Comparison of ENCODE assay signal across 16 cellular contexts in genomic region chr7:77571791-77572190, GRCh38. TPM values are rescaled to one million over a fixed set of nuclear protein-coding genes. Genes with fewer than 3 reads are reported as not detected.
DNase-seq lines count a peak whose midpoint lies in the region; ATAC-seq and TF ChIP-seq lines count a peak whose summit lies in the region.
"Had no signal": no experiment of that assay in that cellular context is flagged by ENCODE, and none has a peak within 500 bp of the region (broad histone marks: within the 10 kb centered on the region; RNA-seq: fewer than 3 reads in every experiment).

No MANE protein-coding gene starts in this region.

- H3K27ac Mint-ChIP-seq in GM23338: no peak overlapping the region
- H3K27ac Mint-ChIP-seq in endodermal cell: peak overlapping the region; percentile 6

- no peak overlapping the region for H2AFZ ChIP-seq in GM23338

- H3K4me1 Mint-ChIP-seq in GM23338 (peaks cover 16% of the 10 kb centered on the region), endodermal cell (peaks cover 5% of the 10 kb centered on the region)

- H3K36me3 Mint-ChIP-seq in GM23338 (ENCODE audit: low read depth) (peaks cover 44% of the 10 kb centered on the region; the same call in 2 of the 3 replicates), endodermal cell (ENCODE audit: low read depth) (peaks cover 60% of the 10 kb centered on the region)

- WGBS in endodermal cell (ENCODE audit: insufficient coverage in 1 of 2, insufficient read length in 1 of 2), 2 experiments: 98 to 100% methylated on average over 4 to 6 of the region's 6 CpGs

- no peak overlapping the region for H3K9ac ChIP-seq in endodermal cell (ENCODE audit: extremely low read depth, low read length, poor library complexity, severe bottlenecking)

- intact Hi-C loops in head of caudate nucleus (cut with DNase I): no loop called here

- H3K27me3 ChIP-seq in GM23338 (ENCODE audit: insufficient read depth) (no peaks in the 10 kb centered on the region), endodermal cell (ENCODE audit: control insufficient read depth, insufficient read depth, low read length, poor library complexity, severe bottlenecking) (no peaks in the 10 kb centered on the region)

- H3K4me3 ChIP-seq in GM23338: no peak overlapping the region
- no peak overlapping the region for H3K4me3 ChIP-seq in endodermal cell (ENCODE audit: low read length)
- H3K4me3 ChIP-seq: HAP-1 had no signal

- H3K27ac ChIP-seq in GM23338 (ENCODE audit: low read depth) (0 out of 2 replicates have a peak overlapping the region, but pooled peaks have one; percentile 11), endodermal cell (ENCODE audit: low read depth, low read length) (no peak overlapping the region)

- H3K79me2 ChIP-seq in GM23338 (replicated peaks; ENCODE audit: insufficient read depth): peaks cover 99% of the 10 kb centered on the region

- H3K4me3 Mint-ChIP-seq in GM23338: no peak overlapping the region
- H3K4me3 Mint-ChIP-seq in endodermal cell: no peak overlapping the region

- ATAC-seq in GM23338 (no peak), HG02852 (IDR thresholded peaks at IDR 0.05; ENCODE audit: unreplicated experiment) (no peak)
- ATAC-seq: Panc1 had no signal

- H3K36me3 ChIP-seq in GM23338 (ENCODE audit: insufficient read depth) (peaks cover 24% of the 10 kb centered on the region), endodermal cell (ENCODE audit: control insufficient read depth, insufficient read depth, low read length) (peaks cover 75% of the 10 kb centered on the region)

- H3K4me1 ChIP-seq in GM23338 (ENCODE audit: insufficient read depth) (peaks cover 24% of the 10 kb centered on the region), endodermal cell (ENCODE audit: control insufficient read depth, insufficient read depth, low read length) (no peaks in the 10 kb centered on the region)

- TF ChIP-seq CTCF in GM23338 (conservative IDR thresholded peaks at IDR 0.05; ENCODE audit: low read depth in 2 of 2) (no peak), endodermal cell (conservative IDR thresholded peaks at IDR 0.05) (no peak)

- H3K4me2 ChIP-seq in GM23338: no peak overlapping the region

- peaks cover 35% of the 10 kb centered on the region; the same call in 1 of the 2 replicates for H4K20me1 ChIP-seq in GM23338 (replicated peaks; ENCODE audit: insufficient read depth)

- no peaks in the 10 kb centered on the region for H3K9me3 ChIP-seq in endodermal cell (ENCODE audit: control insufficient read depth, low read length)
- H3K9me3 ChIP-seq: HAP-1 had no signal

- no peaks in the 10 kb centered on the region for H3K9me2 ChIP-seq in GM23338 (ENCODE audit: insufficient read depth)

- H3K9me3 Mint-ChIP-seq in GM23338 (no peaks in the 10 kb centered on the region), endodermal cell (no peaks in the 10 kb centered on the region)

- H3K27me3 Mint-ChIP-seq in GM23338 (ENCODE audit: insufficient read depth, low read depth, poor library complexity) (peaks cover 2% of the 10 kb centered on the region), endodermal cell (ENCODE audit: insufficient read depth) (no peaks in the 10 kb centered on the region)

- no peaks in the 10 kb centered on the region for H3F3A ChIP-seq in GM23338 (replicated peaks; ENCODE audit: low read depth)

- DNase-seq in GM23338 (ENCODE audit: low spot score) (no peak), MV-4-11 (lab: John Stamatoyannopoulos, UW) (peak; percentile 57), endodermal cell (no peak), head of caudate nucleus (no peak), NCI-H2196 treated with DMSO at 0.1 percent for 48 hours (lab: John Stamatoyannopoulos, UW; ENCODE audit: unreplicated experiment) (no peak)
- no peak for DNase-seq in activated CD4-positive, alpha-beta T cell treated with anti-CD3 and anti-CD28 coated beads for 1 hour
- DNase-seq: ACHN, C1 segment of cervical spinal cord, GDM1, NCI-H1436, NCI-H1930, NCI-H345, NCI-H524 treated with DMSO at 0.1 percent for 48 hours had no signal

TF ChIP-seq in GM23338, 12 proteins besides CTCF, POLR2A, EP300 and RAD21:
- no peak for TF ChIP-seq POLR2AphosphoS5 (IDR thresholded peaks at IDR 0.05; ENCODE audit: low read depth)
- TF ChIP-seq EZH2 (IDR thresholded peaks at IDR 0.05; ENCODE audit: low read depth, unreplicated experiment): no peak
- no peak for TF ChIP-seq CREB1 (CRISPR knock-in tag; IDR thresholded peaks at IDR 0.05; ENCODE audit: low read depth)
- no peak for TF ChIP-seq EZH2phosphoT487 (IDR thresholded peaks at IDR 0.05; ENCODE audit: unreplicated experiment)
- no peak for TF ChIP-seq NANOG (IDR thresholded peaks at IDR 0.05; ENCODE audit: borderline replicate concordance)
- TF ChIP-seq STAT1 (IDR thresholded peaks at IDR 0.05; ENCODE audit: unreplicated experiment): no peak

RNA-seq across cellular contexts. Expression of gene PTPN12, which starts 34.7 kb away (rescaled TPM):
- total RNA-seq in GM23338 (2014; rRNA removed; shearing (Covaris generic)): 131 and 187 TPM in 2 replicates
- polyA plus RNA-seq in GM23338 (2016; fragmentation: Nextera tagmentation; extraction: Ambion mirVana): 55.1 and 58.8 TPM in 2 replicates
- 100 to 1,000 TPM; 147 to 158 TPM for total RNA-seq in endodermal cell
- polyA plus RNA-seq in endodermal cell (2013, experiment 1 of 2): 118 TPM
- 134 TPM for polyA plus RNA-seq in endodermal cell (2013, experiment 2 of 2)
